ENCODE assay signal across 9 cellular contexts in the genomic region with DNA sequence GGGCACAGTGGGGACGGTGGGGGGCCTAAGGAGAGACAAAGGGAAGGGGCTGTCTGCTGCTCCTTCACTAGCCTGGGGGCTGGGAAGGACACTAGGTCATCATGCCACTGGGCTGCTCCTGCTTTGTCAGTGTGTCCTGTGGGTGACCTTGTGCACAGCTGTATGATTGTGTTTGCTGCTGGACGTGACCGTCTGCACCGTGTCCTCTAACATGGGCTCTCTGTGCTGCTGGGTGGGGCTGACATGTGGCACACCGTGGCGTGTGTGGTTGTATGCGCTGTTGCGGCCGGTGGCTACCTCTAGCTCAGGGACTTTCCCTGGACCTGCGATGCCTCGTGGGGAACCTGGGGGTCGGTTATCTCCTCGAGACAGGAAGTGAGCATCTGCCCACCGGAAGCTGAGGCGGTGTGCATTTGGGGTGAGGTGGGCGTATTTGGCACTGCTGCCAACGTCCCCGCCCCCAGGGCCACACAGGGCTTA. TPM values are rescaled to one million over a fixed set of nuclear protein-coding genes. Genes with fewer than 3 reads are reported as not detected.
DNase-seq lines count a peak whose midpoint lies in the region; ATAC-seq, FAIRE-seq and TF ChIP-seq lines count a peak whose summit lies in the region.
"Had no signal": no experiment of that assay in that cellular context is flagged by ENCODE, and none has a peak within 500 bp of the region (broad histone marks: within the 10 kb centered on the region; RNA-seq: fewer than 3 reads in every experiment).

No MANE protein-coding gene starts in this region.

- H2AFZ ChIP-seq in PC-9 = no peak overlapping the region

- intact Hi-C loops in PC-9 (cut with micrococcal nuclease; ENCODE audit: unreplicated experiment) = no loop called here

- no peaks in the 10 kb centered on the region for H3K27me3 ChIP-seq in CD4-positive, CD25-positive, alpha-beta regulatory T cell (ENCODE audit: control insufficient read depth, insufficient read depth, low read length)
- H3K27me3 ChIP-seq in PC-9 (ENCODE audit: insufficient read depth, low read depth) = no peaks in the 10 kb centered on the region
- peaks cover 0 to 91% of the 10 kb centered on the region in 2 donors for H3K27me3 ChIP-seq in tibial nerve

- FAIRE-seq in HTR-8/SVneo (lab: Jason Lieb, UNC) = no peak
- FAIRE-seq: G401.6 had no signal

- TF ChIP-seq CTCF in PC-9 (conservative IDR thresholded peaks at IDR 0.05) (no peak), tibial nerve (IDR thresholded peaks at IDR 0.05) (no peak)

- ATAC-seq in CD4-positive, CD25-positive, alpha-beta regulatory T cell (ENCODE audit: low read depth in 2 of 2) = peak; percentile 28 to 33
- ATAC-seq in GM21737 (IDR thresholded peaks at IDR 0.05; ENCODE audit: unreplicated experiment) = peak; percentile 38

- WGBS in tibial nerve, 2 donors = 16 to 30% methylated on average over 17 to 18 of the region's 18 CpGs

- no peak for TF ChIP-seq EP300 in tibial nerve (IDR thresholded peaks at IDR 0.05)

- H3K4me1 ChIP-seq in CD4-positive, CD25-positive, alpha-beta regulatory T cell (ENCODE audit: control insufficient read depth, insufficient read depth, low read length, poor library complexity, severe bottlenecking) = peaks cover 58% of the 10 kb centered on the region
- peaks cover 18% of the 10 kb centered on the region for H3K4me1 ChIP-seq in PC-9 (replicated peaks; ENCODE audit: insufficient read depth)
- peaks cover 0 to 32% (median 18%) of the 10 kb centered on the region in 4 donors for H3K4me1 ChIP-seq in tibial nerve

- no peaks in the 10 kb centered on the region for H3K9me3 Mint-ChIP-seq in CD4-positive, CD25-positive, alpha-beta regulatory T cell

- H3K79me2 ChIP-seq in PC-9 (ENCODE audit: low read depth) = no peaks in the 10 kb centered on the region; the same call in 1 of the 2 replicates

- POLR2A ChIA-PET in PC-9 (lab: Charles Lee; ENCODE audit: unreplicated experiment) = no interaction called here

- peak overlapping the region; percentile 52 to 83 (median 78) for H3K4me3 Mint-ChIP-seq in CD4-positive, CD25-positive, alpha-beta regulatory T cell

- peaks cover 14% of the 10 kb centered on the region; the same call in 1 of the 2 replicates for H3F3A ChIP-seq in PC-9 (ENCODE audit: insufficient read depth, low read depth)

- peak overlapping the region; percentile 13 for H3K4me3 ChIP-seq in CD4-positive, CD25-positive, alpha-beta regulatory T cell (ENCODE audit: low read depth, low read length)
- H3K4me3 ChIP-seq in PC-9 = no peak overlapping the region
- H3K4me3 ChIP-seq in tibial nerve = no peak overlapping the region

- H3K9me3 ChIP-seq in CD4-positive, CD25-positive, alpha-beta regulatory T cell (ENCODE audit: control insufficient read depth in 2 of 2, low read length in 2 of 2) = no peaks in the 10 kb centered on the region
- H3K9me3 ChIP-seq in PC-9 (ENCODE audit: insufficient read depth, low read depth) (no peaks in the 10 kb centered on the region), tibial nerve (peaks cover 0 to 9% (median 0%) of the 10 kb centered on the region in 4 donors)

- H3K4me1 Mint-ChIP-seq in CD4-positive, CD25-positive, alpha-beta regulatory T cell = peaks cover 0 to 47% (median 30%) of the 10 kb centered on the region in 4 donors

- H4K20me1 ChIP-seq in PC-9 (ENCODE audit: insufficient read depth) = no peaks in the 10 kb centered on the region

- no peak for TF ChIP-seq POLR2A in tibial nerve (IDR thresholded peaks at IDR 0.05)

- H3K4me2 ChIP-seq in PC-9 = no peak overlapping the region

- peak overlapping the region; percentile 33 for H3K27ac ChIP-seq in CD4-positive, CD25-positive, alpha-beta regulatory T cell (ENCODE audit: insufficient read depth, low read length, poor library complexity, severe bottlenecking)
- no peak overlapping the region for H3K27ac ChIP-seq in PC-9
- no peak overlapping the region for H3K27ac ChIP-seq in tibial nerve

- peaks cover 23% of the 10 kb centered on the region for H3K27me3 Mint-ChIP-seq in CD4-positive, CD25-positive, alpha-beta regulatory T cell

- H3K36me3 ChIP-seq in CD4-positive, CD25-positive, alpha-beta regulatory T cell (ENCODE audit: control insufficient read depth, insufficient read depth, low read length) = no peaks in the 10 kb centered on the region
- H3K36me3 ChIP-seq in PC-9 (ENCODE audit: low read depth) (no peaks in the 10 kb centered on the region), tibial nerve (no peaks in the 10 kb centered on the region)

- H3K27ac Mint-ChIP-seq in CD4-positive, CD25-positive, alpha-beta regulatory T cell = peak overlapping the region in 2 of 3 donors; percentile 79 to 87

- no TSS peak for BruUV-seq in PC-9 (replicated peaks; lab: Mats Ljungman, UMichigan)

- H3K9me2 ChIP-seq in PC-9 (ENCODE audit: insufficient read depth) = no peaks in the 10 kb centered on the region

- H3K36me3 Mint-ChIP-seq in CD4-positive, CD25-positive, alpha-beta regulatory T cell = no peaks in the 10 kb centered on the region

- CTCF ChIA-PET in PC-9 (lab: Charles Lee) = no interaction called here

- DNase-seq in CD4-positive, CD25-positive, alpha-beta regulatory T cell = peak; percentile 54 to 78 (median 60)
- DNase-seq in T-helper 9 cell = peak; percentile 70
- peak; percentile 52 for DNase-seq in dermis blood vessel endothelial cell
- DNase-seq in stimulated activated CD8-positive, alpha-beta memory T cell treated with anti-CD3 and anti-CD28 coated beads, Interleukin-12 subunit alpha, Interleukin-12 subunit beta, amount 100 ng/mL, for 1 hour (ENCODE audit: low read depth) = peak; percentile 57
- no peak for DNase-seq in PC-9
- no peak for DNase-seq in HTR-8/SVneo (ENCODE audit: insufficient read length, low spot score)
- no peak for DNase-seq in tibial nerve (ENCODE audit: low spot score in 2 of 2)

RNA-seq across cellular contexts. Expression of a gene that starts 3.1 kb away (rescaled TPM):
- 2.5 TPM for total RNA-seq in CD4-positive, CD25-positive, alpha-beta regulatory T cell
- under 1 TPM; 0.07 to 0.41 (median 0.34) TPM for polyA plus RNA-seq in CD4-positive, CD25-positive, alpha-beta regulatory T cell
- total RNA-seq in dermis blood vessel endothelial cell = 43.9 and 49.4 TPM in 2 replicates
- 0.81 and 1.1 TPM in 2 replicates for total RNA-seq in PC-9 (2021)
- total RNA-seq in tibial nerve = 1 to 10 TPM in 1 of 4 donors, under 1 TPM in 3; 0.84 to 1.3 (median 0.94) TPM

RNA-seq across cellular contexts. Expression of a gene that starts 14.4 kb away (rescaled TPM):
- total RNA-seq in CD4-positive, CD25-positive, alpha-beta regulatory T cell = 22.0 TPM
- polyA plus RNA-seq in CD4-positive, CD25-positive, alpha-beta regulatory T cell = 10 to 100 TPM; 32.8 to 39.9 (median 35.7) TPM
- total RNA-seq in dermis blood vessel endothelial cell = 42.7 and 51.3 TPM in 2 replicates
- 30.3 and 35.1 TPM in 2 replicates for total RNA-seq in PC-9 (2021)
- 10 to 100 TPM; 43.1 to 58.8 (median 53.0) TPM for total RNA-seq in tibial nerve

RNA-seq across cellular contexts. Expression of a gene that starts 37.2 kb away (rescaled TPM):
- total RNA-seq in CD4-positive, CD25-positive, alpha-beta regulatory T cell = 43.7 TPM
- 100 to 1,000 TPM; 166 to 198 (median 170) TPM for polyA plus RNA-seq in CD4-positive, CD25-positive, alpha-beta regulatory T cell
- 148 and 175 TPM in 2 replicates for total RNA-seq in dermis blood vessel endothelial cell
- total RNA-seq in PC-9 (2021) = 221 and 229 TPM in 2 replicates
- 100 to 1,000 TPM; 139 to 290 (median 159) TPM for total RNA-seq in tibial nerve

Comparison
In these comparisons a context has a peak if more than half of its experiments do, and no peak if none do; other contexts are left out.
1. DNase-seq: peak in CD4-positive, CD25-positive, alpha-beta regulatory T cell (3 of 3), T-helper 9 cell (single experiment), dermis blood vessel endothelial cell (single experiment) and stimulated activated CD8-positive, alpha-beta memory T cell treated with anti-CD3 and anti-CD28 coated beads, Interleukin-12 subunit alpha, Interleukin-12 subunit beta, amount 100 ng/mL, for 1 hour (single experiment); none in PC-9 (0 of 2), HTR-8/SVneo (single experiment) and tibial nerve (0 of 2).
2. RNA of a gene that starts 3.1 kb away (total RNA-seq): 43.9 to 49.4 TPM in dermis blood vessel endothelial cell; 2.5 TPM in CD4-positive, CD25-positive, alpha-beta regulatory T cell (single experiment), 0.84 to 1.3 TPM in tibial nerve and 0.81 to 1.1 TPM in PC-9; every median in the first group is over 10 times any median in the second.